ENCODE assay signal across 15 cellular contexts in the genomic region with DNA sequence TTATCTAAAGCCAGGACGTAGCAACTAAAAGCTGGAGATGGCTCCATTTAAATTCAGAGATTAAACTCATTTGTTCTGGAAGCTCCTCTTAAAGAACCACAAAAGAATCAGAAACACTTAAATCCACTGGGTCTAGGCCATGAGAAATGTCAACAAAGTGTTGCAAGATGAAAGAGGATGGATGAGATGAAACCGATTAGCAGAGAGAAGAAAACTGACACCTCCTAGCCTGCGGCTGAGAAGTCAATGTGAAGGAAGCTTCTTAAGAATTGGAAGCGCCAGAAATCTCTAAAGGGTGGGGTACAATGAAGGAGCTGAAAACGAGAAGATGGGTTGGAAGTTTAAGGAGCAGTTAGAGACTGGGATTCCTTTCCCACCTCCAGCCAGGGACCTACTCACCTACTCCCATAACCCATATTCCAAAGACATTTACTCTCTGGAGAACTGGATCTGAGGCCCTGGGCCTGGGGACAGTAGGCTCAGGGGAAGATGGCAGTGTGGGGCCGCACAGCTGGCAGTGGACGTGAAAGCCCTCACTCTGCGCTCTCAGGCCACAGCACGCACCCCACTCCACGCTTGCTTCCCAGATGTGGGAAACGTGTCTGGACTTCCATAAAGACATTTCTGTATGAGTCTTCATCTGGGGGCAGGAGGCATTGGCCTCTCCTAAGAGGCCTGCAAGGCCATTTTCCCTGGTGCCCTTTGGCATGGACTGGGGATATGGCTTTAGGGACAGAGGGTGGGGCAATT.
"Had no signal": no experiment of that assay in that cellular context is flagged by ENCODE, and none has a peak within 500 bp of the region (broad histone marks: within the 10 kb centered on the region; RNA-seq: fewer than 3 reads in every experiment).

No MANE protein-coding gene starts in this region.

- H3K4me3 ChIP-seq: sigmoid colon, stomach, testis, upper lobe of right lung had no signal

- H3K36me3 ChIP-seq: brain microvascular endothelial cell, sigmoid colon, stomach, upper lobe of right lung had no signal

- H3K27ac ChIP-seq: brain microvascular endothelial cell, sigmoid colon, stomach, testis, upper lobe of right lung had no signal

- H3K9me3 ChIP-seq: sigmoid colon, stomach, testis, upper lobe of right lung had no signal

- H3K27me3 ChIP-seq: brain microvascular endothelial cell, sigmoid colon, testis, upper lobe of right lung had no signal

- DNase-seq: activated CD4-positive, alpha-beta T cell treated with anti-CD3 and anti-CD28 coated beads, Interleukin-2, amount 10 ng/mL, durations not matched to agents 24 days and 14 days; activated CD4-positive, CD25-positive, alpha-beta regulatory T cell; activated CD8-positive, alpha-beta memory T cell treated with anti-CD3 and anti-CD28 coated beads, Interleukin-2, amount 50 U/mL, for 48 hours; activated gamma-delta T cell treated with Interleukin-2 at 50 U/mL for 16 hours; activated naive CD8-positive, alpha-beta T cell treated with anti-CD3 and anti-CD28 coated beads for 36 hours; activated T-cell treated with anti-CD3 and anti-CD28 coated beads, Interleukin-2, amount 50 U/mL, for 72 hours; brain microvascular endothelial cell; effector memory CD4-positive, alpha-beta T cell; head of caudate nucleus; nephron progenitor cell; sigmoid colon; stimulated activated CD4-positive, alpha-beta T cell treated with anti-CD3 and anti-CD28 coated beads, Interleukin-2, amount 100 ng/mL, for 24 hours; stomach; testis; upper lobe of right lung had no signal

- H3K4me1 ChIP-seq: sigmoid colon, testis, upper lobe of right lung had no signal

- ATAC-seq: activated T-cell treated with anti-CD3 and anti-CD28 coated beads, Interleukin-2, amount 50 U/mL, for 72 hours; upper lobe of right lung had no signal
